In genomic region chr2:233691443-233692433, GRCh38 we compare ENCODE assay signal across 22 cellular contexts. TPM values are rescaled to one million over a fixed set of nuclear protein-coding genes. Genes with fewer than 3 reads are reported as not detected.
DNase-seq lines count a peak whose midpoint lies in the region; ATAC-seq and TF ChIP-seq lines count a peak whose summit lies in the region.
"Had no signal": no experiment of that assay in that cellular context is flagged by ENCODE, and none has a peak within 500 bp of the region (broad histone marks: within the 10 kb centered on the region; RNA-seq: fewer than 3 reads in every experiment).

No MANE protein-coding gene starts in this region.

- peak overlapping the region in 1 of 2 donors; percentile 36 for H3K9ac ChIP-seq in colonic mucosa (ENCODE audit: low read depth in 2 of 2, low read length in 2 of 2)

- H3K4me1 ChIP-seq in colonic mucosa = peaks cover 3% of the 10 kb centered on the region
- peaks cover 28% of the 10 kb centered on the region for H3K4me1 ChIP-seq in mucosa of descending colon (ENCODE audit: low read depth)
- peaks cover 8% of the 10 kb centered on the region for H3K4me1 ChIP-seq in vagina
- H3K4me1 ChIP-seq: SJSA1 had no signal

- intact Hi-C loops in colonic mucosa (cut with DNase I) = no loop called here
- intact Hi-C loops in mucosa of descending colon (cut with DNase I, micrococcal nuclease) = no loop called here
- intact Hi-C loops in vagina (cut with DNase I) = no loop called here

- H3K4me3 ChIP-seq in colonic mucosa (no peak overlapping the region), mucosa of descending colon (no peak overlapping the region), vagina (peak overlapping the region in 1 of 2 donors; percentile 33)
- H3K4me3 ChIP-seq: SJSA1 had no signal

- TF ChIP-seq POLR2A in vagina (IDR thresholded peaks at IDR 0.05) = peak in 1 of 2 donors; percentile 20

- ATAC-seq in mucosa of descending colon (peak; percentile 78), GM19328 (IDR thresholded peaks at IDR 0.05; ENCODE audit: unreplicated experiment) (no peak)
- ATAC-seq: activated T-cell treated with anti-CD3 and anti-CD28 coated beads, Interleukin-2, amount 50 U/mL, for 4 hours; natural killer cell had no signal

- no peaks in the 10 kb centered on the region for H3K36me3 ChIP-seq in colonic mucosa
- H3K36me3 ChIP-seq in mucosa of descending colon (ENCODE audit: low read depth) = no peaks in the 10 kb centered on the region
- no peaks in the 10 kb centered on the region for H3K36me3 ChIP-seq in vagina
- H3K36me3 ChIP-seq: SJSA1 had no signal

- H3K27ac ChIP-seq in colonic mucosa = peak overlapping the region; percentile 42
- peak overlapping the region; percentile 16 for H3K27ac ChIP-seq in vagina
- H3K27ac ChIP-seq: SJSA1 had no signal

- H3K9me3 ChIP-seq in colonic mucosa (no peaks in the 10 kb centered on the region), mucosa of descending colon (no peaks in the 10 kb centered on the region), vagina (no peaks in the 10 kb centered on the region)
- H3K9me3 ChIP-seq: SJSA1 had no signal

- TF ChIP-seq CTCF in colonic mucosa (IDR thresholded peaks at IDR 0.05) (no peak), mucosa of descending colon (IDR thresholded peaks at IDR 0.05) (no peak), vagina (IDR thresholded peaks at IDR 0.05) (no peak)

- DNase-seq in NCI-H526 (lab: John Stamatoyannopoulos, UW) = peak; percentile 57 to 78
- peak; percentile 58 for DNase-seq in colonic mucosa
- DNase-seq in mucosa of descending colon = peak; percentile 55 to 73 (median 64)
- DNase-seq in vagina (ENCODE audit: extremely low spot score in 2 of 2) = peak in 1 of 2 donors; percentile 92
- DNase-seq in globus pallidus (ENCODE audit: low spot score) = no peak
- no peak for DNase-seq in G401 (ENCODE audit: low spot score)
- DNase-seq: activated T-cell treated with anti-CD3 and anti-CD28 coated beads, Interleukin-2, amount 50 U/mL, for 4 hours; endodermal cell; hippocampal formation; mesenchymal stem cell; natural killer cell; NCI-H1105 treated with DMSO at 0.1 percent for 48 hours; NCI-H774; OCI-M1; stimulated activated CD4-positive, alpha-beta T cell treated with anti-CD3 and anti-CD28 coated beads, Interleukin-12 subunit alpha, Interleukin-12 subunit beta, amount 100 ng/mL, for 4 hours; stimulated activated CD8-positive, alpha-beta memory T cell treated with anti-CD3 and anti-CD28 coated beads, Interleukin-4, amount 100 ng/mL, for 48 hours had no signal

- H3K27me3 ChIP-seq in colonic mucosa = no peaks in the 10 kb centered on the region
- no peaks in the 10 kb centered on the region for H3K27me3 ChIP-seq in vagina
- H3K27me3 ChIP-seq: SJSA1 had no signal

- in situ Hi-C loops in G401 (cut with HindIII; ENCODE audit: low sequenced_read_pairs) = no loop called here

RNA-seq across cellular contexts. Expression of gene UGT1A6, which starts 1.0 kb away (rescaled TPM):
- total RNA-seq in colonic mucosa = 1 to 10 TPM; 4.4 to 5.5 TPM
- 10 to 100 TPM in 1 of 3 donors, 1 to 10 TPM in 2; 8.5 to 19.3 (median 8.7) TPM for total RNA-seq in mucosa of descending colon
- total RNA-seq in vagina = 14.0 TPM
- not detected in 2 replicates for total RNA-seq in G401 (2014; rRNA removed; shearing (Covaris generic))
- total RNA-seq: endodermal cell, fibroblast of villous mesenchyme, HT1080, LHCN-M2, natural killer cell, pulmonary artery endothelial cell, SJSA1 had no signal

RNA-seq across cellular contexts. Expression of gene UGT1A7, which starts 10.0 kb away (rescaled TPM):
- total RNA-seq in colonic mucosa = 1 to 10 TPM; 3.1 TPM
- total RNA-seq in mucosa of descending colon = 10 to 100 TPM in 1 of 3 donors, 1 to 10 TPM in 2; 5.4 to 19.5 (median 5.9) TPM
- 4.9 TPM for total RNA-seq in vagina
- total RNA-seq in G401 (2014; rRNA removed; shearing (Covaris generic)) = not detected in 2 replicates
- total RNA-seq: endodermal cell, fibroblast of villous mesenchyme, HT1080, LHCN-M2, natural killer cell, pulmonary artery endothelial cell, SJSA1 had no signal

RNA-seq across cellular contexts. Expression of gene UGT1A9, which starts 20.0 kb away (rescaled TPM):
- 1 to 10 TPM; 2.0 to 2.3 TPM for total RNA-seq in colonic mucosa
- total RNA-seq in mucosa of descending colon = 10 to 100 TPM in 1 of 3 donors, 1 to 10 TPM in 2; 3.6 to 11.4 (median 4.0) TPM
- not detected for total RNA-seq in vagina
- total RNA-seq in G401 (2014; rRNA removed; shearing (Covaris generic)) = not detected in 2 replicates
- total RNA-seq: activated T-cell treated with anti-CD3 and anti-CD28 coated beads, Interleukin-2, amount 50 U/mL, for 4 hours; endodermal cell; fibroblast of villous mesenchyme; HT1080; LHCN-M2; natural killer cell; pulmonary artery endothelial cell; SJSA1 had no signal

RNA-seq across cellular contexts. Expression of gene UGT1A5, which starts 21.0 kb away (rescaled TPM):
- 1 to 10 TPM; 1.1 to 2.4 TPM for total RNA-seq in colonic mucosa
- total RNA-seq in mucosa of descending colon = 1 to 10 TPM; 2.1 to 6.5 (median 2.4) TPM
- 1.2 TPM for total RNA-seq in vagina
- total RNA-seq in G401 (2014; rRNA removed; shearing (Covaris generic)) = not detected in 2 replicates
- total RNA-seq: activated T-cell treated with anti-CD3 and anti-CD28 coated beads, Interleukin-2, amount 50 U/mL, for 4 hours; endodermal cell; fibroblast of villous mesenchyme; HT1080; LHCN-M2; natural killer cell; pulmonary artery endothelial cell; SJSA1 had no signal

RNA-seq across cellular contexts. Expression of gene UGT1A4, which starts 26.8 kb away (rescaled TPM):
- 1 to 10 TPM in 1 of 2 donors, under 1 TPM in 1; 0.93 to 1.8 TPM for total RNA-seq in colonic mucosa
- total RNA-seq in mucosa of descending colon = 1 to 10 TPM; 2.4 to 7.0 (median 2.9) TPM
- 0.98 TPM for total RNA-seq in vagina
- not detected in 2 replicates for total RNA-seq in G401 (2014; rRNA removed; shearing (Covaris generic))
- total RNA-seq: activated T-cell treated with anti-CD3 and anti-CD28 coated beads, Interleukin-2, amount 50 U/mL, for 4 hours; endodermal cell; fibroblast of villous mesenchyme; HT1080; LHCN-M2; natural killer cell; pulmonary artery endothelial cell; SJSA1 had no signal

Comparison
In these comparisons a context has a peak if more than half of its experiments do, and no peak if none do; other contexts are left out.
1. DNase-seq: peak in NCI-H526 (2 of 2), colonic mucosa (single experiment) and mucosa of descending colon (3 of 3); none in globus pallidus (single experiment) and G401 (single experiment).